Comparison of ENCODE assay signal across 16 cellular contexts in genomic region chr3:76965122-76965725, GRCh38.
A peak's percentile ranks its signal among the peaks of the same experiment; 100 is the strongest.
DNase-seq lines count a peak whose midpoint lies in the region; ATAC-seq and TF ChIP-seq lines count a peak whose summit lies in the region.
"Had no signal": no experiment of that assay in that cellular context is flagged by ENCODE, and none has a peak within 500 bp of the region (broad histone marks: within the 10 kb centered on the region; RNA-seq: fewer than 3 reads in every experiment).

No MANE protein-coding gene starts in this region.

- H3K36me3 ChIP-seq in OCI-LY3 (replicated peaks; ENCODE audit: low read depth, low read length) = no peaks in the 10 kb centered on the region
- no peaks in the 10 kb centered on the region for H3K36me3 ChIP-seq in liver (ENCODE audit: control insufficient read depth in 4 of 4, insufficient read depth in 3 of 4, low read depth in 1 of 4, low read length in 3 of 4)
- no peaks in the 10 kb centered on the region for H3K36me3 ChIP-seq in colonic mucosa
- H3K36me3 ChIP-seq: BLaER1 treated with 17β-estradiol and CSF1 and Interleukin-3, amounts not matched to agents 10 nM and 100 nM had no signal

- H3K4me3 ChIP-seq in OCI-LY3 (ENCODE audit: low read length) (no peak overlapping the region), epithelial cell of esophagus (ENCODE audit: low read length) (no peak overlapping the region), liver (ENCODE audit: low read depth in 1 of 3, low read length in 3 of 3) (no peak overlapping the region), colonic mucosa (no peak overlapping the region)
- H3K4me3 ChIP-seq: BLaER1 treated with 17β-estradiol and CSF1 and Interleukin-3, amounts not matched to agents 10 nM and 100 nM; SK-N-MC had no signal

- H3K9ac ChIP-seq in OCI-LY3 (ENCODE audit: low read length) (no peak overlapping the region), liver (ENCODE audit: low read depth in 1 of 2, low read length in 2 of 2) (no peak overlapping the region), colonic mucosa (ENCODE audit: low read depth in 2 of 2, low read length in 2 of 2) (no peak overlapping the region)
- H3K9ac ChIP-seq: BLaER1 treated with 17β-estradiol and CSF1 and Interleukin-3, amounts not matched to agents 10 nM and 100 nM had no signal

- TF ChIP-seq CTCF in OCI-LY3 (IDR thresholded peaks at IDR 0.05; ENCODE audit: low read depth, low read length) (no peak), epithelial cell of esophagus (IDR thresholded peaks at IDR 0.05; ENCODE audit: insufficient read depth, low read depth, low read length, missing control alignments) (no peak), liver (IDR thresholded peaks at IDR 0.05; ENCODE audit: low read depth, low read length, missing input control) (no peak), colonic mucosa (IDR thresholded peaks at IDR 0.05) (no peak)

- WGBS in liver = 23% methylated on average over 4 of the region's 4 CpGs

- no peaks in the 10 kb centered on the region for H4K20me1 ChIP-seq in OCI-LY3 (ENCODE audit: insufficient read depth, low read length)
- H4K20me1 ChIP-seq: BLaER1 treated with 17β-estradiol and CSF1 and Interleukin-3, amounts not matched to agents 10 nM and 100 nM had no signal

- H3K27ac ChIP-seq in OCI-LY3 (ENCODE audit: low read length) (no peak overlapping the region), liver (ENCODE audit: low read depth in 1 of 2, low read length in 2 of 2) (no peak overlapping the region), colonic mucosa (no peak overlapping the region)
- H3K27ac ChIP-seq: BLaER1 treated with 17β-estradiol and CSF1 and Interleukin-3, amounts not matched to agents 10 nM and 100 nM; SK-N-MC had no signal

- intact Hi-C loops in colonic mucosa (cut with DNase I) (no loop called here), cardiac septum (cut with DNase I) (no loop called here)

- H3K9me3 ChIP-seq in OCI-LY3 (ENCODE audit: insufficient read depth, low read length) (no peaks in the 10 kb centered on the region), liver (ENCODE audit: control insufficient read depth in 4 of 4, low read length in 3 of 4) (no peaks in the 10 kb centered on the region), colonic mucosa (no peaks in the 10 kb centered on the region)
- H3K9me3 ChIP-seq: BLaER1 treated with 17β-estradiol and CSF1 and Interleukin-3, amounts not matched to agents 10 nM and 100 nM had no signal

- peak; percentile 24 for DNase-seq in epithelial cell of esophagus (ENCODE audit: low read depth)
- no peak for DNase-seq in NCI-H2196 treated with DMSO at 0.1 percent for 48 hours (lab: John Stamatoyannopoulos, UW; ENCODE audit: unreplicated experiment)
- no peak for DNase-seq in colonic mucosa
- DNase-seq in cardiac septum (ENCODE audit: low spot score) = no peak
- DNase-seq: CD8-positive, alpha-beta memory T cell; NCI-H146; NCI-H2081; NCI-H2171 treated with DMSO at 0.1 percent for 48 hours; NCI-H446 treated with DMSO at 0.1 percent for 48 hours; NCI-H69; SHP77 had no signal

- ATAC-seq in HG03354 (IDR thresholded peaks at IDR 0.05; ENCODE audit: poor library complexity, severe bottlenecking, unreplicated experiment) = no peak

- no peaks in the 10 kb centered on the region for H3K27me3 ChIP-seq in OCI-LY3 (ENCODE audit: low read depth, low read length)
- no peaks in the 10 kb centered on the region for H3K27me3 ChIP-seq in liver (ENCODE audit: control insufficient read depth in 4 of 4, insufficient read depth in 4 of 4, low read length in 3 of 4)
- H3K27me3 ChIP-seq in colonic mucosa = no peaks in the 10 kb centered on the region
- H3K27me3 ChIP-seq: BLaER1 treated with 17β-estradiol and CSF1 and Interleukin-3, amounts not matched to agents 10 nM and 100 nM had no signal

- no peak overlapping the region for H3K4me2 ChIP-seq in OCI-LY3 (ENCODE audit: low read length)
- H3K4me2 ChIP-seq: BLaER1 treated with 17β-estradiol and CSF1 and Interleukin-3, amounts not matched to agents 10 nM and 100 nM had no signal

- H3K4me1 ChIP-seq in OCI-LY3 (ENCODE audit: low read length) (no peaks in the 10 kb centered on the region), liver (ENCODE audit: control insufficient read depth in 4 of 4, insufficient read depth in 4 of 4, low read length in 3 of 4) (peaks cover 0 to 10% (median 4%) of the 10 kb centered on the region in 4 donors), colonic mucosa (no peaks in the 10 kb centered on the region)
- H3K4me1 ChIP-seq: BLaER1 treated with 17β-estradiol and CSF1 and Interleukin-3, amounts not matched to agents 10 nM and 100 nM had no signal

- no peaks in the 10 kb centered on the region for H3K79me2 ChIP-seq in OCI-LY3 (ENCODE audit: low read length)

- 0 out of 2 replicates have a peak overlapping the region, but pooled peaks have one; percentile 16 for H2AFZ ChIP-seq in OCI-LY3 (ENCODE audit: low read depth, low read length)

- TF ChIP-seq RAD21 in liver (IDR thresholded peaks at IDR 0.05) = peak; percentile 58 to 67

TF ChIP-seq in liver, 16 proteins besides CTCF, POLR2A, EP300 and RAD21:
- TF ChIP-seq HNF4G (IDR thresholded peaks at IDR 0.05) (peak; percentile 66), NR2F2 (IDR thresholded peaks at IDR 0.05) (no peak), REST (IDR thresholded peaks at IDR 0.05) (no peak), FOXA1 (IDR thresholded peaks at IDR 0.05) (no peak), TAF1 (conservative IDR thresholded peaks at IDR 0.05) (no peak), EGR1 (IDR thresholded peaks at IDR 0.05; ENCODE audit: low read depth in 2 of 2) (no peak), YY1 (IDR thresholded peaks at IDR 0.05) (peak; percentile 42), ATF3 (IDR thresholded peaks at IDR 0.05) (no peak), FOXA2 (IDR thresholded peaks at IDR 0.05) (peak; percentile 62), ZBTB33 (IDR thresholded peaks at IDR 0.05) (no peak), JUND (IDR thresholded peaks at IDR 0.05) (peak in 1 of 2 donors; percentile 53), RXRA (IDR thresholded peaks at IDR 0.05) (peak; percentile 44 to 63), MAX (IDR thresholded peaks at IDR 0.05) (no peak), SP1 (IDR thresholded peaks at IDR 0.05) (peak; percentile 87), HNF4A (conservative IDR thresholded peaks at IDR 0.05) (peak; percentile 95), GABPA (IDR thresholded peaks at IDR 0.05 in 1 of 2, conservative IDR thresholded peaks at IDR 0.05 in 1 of 2) (no peak)
